19 cellular contexts compared by ENCODE assay signal in genomic region chr3:126891791-126892190, GRCh38.
DNase-seq lines count a peak whose midpoint lies in the region; ATAC-seq and TF ChIP-seq lines count a peak whose summit lies in the region.
"Had no signal": no experiment of that assay in that cellular context is flagged by ENCODE, and none has a peak within 500 bp of the region (broad histone marks: within the 10 kb centered on the region; RNA-seq: fewer than 3 reads in every experiment).

No MANE protein-coding gene starts in this region.

- H3K27ac ChIP-seq in osteoblast (ENCODE audit: low read depth, low read length) (no peak overlapping the region), skeletal muscle tissue (ENCODE audit: low read depth, low read length) (peak overlapping the region; percentile 41)

- no peaks in the 10 kb centered on the region for H3K79me2 ChIP-seq in osteoblast (ENCODE audit: insufficient read depth, low read length)

- H3K9me3 Mint-ChIP-seq in central memory CD8-positive, alpha-beta T cell = no peaks in the 10 kb centered on the region
- H3K9me3 Mint-ChIP-seq: CD4-positive, CD25-positive, alpha-beta regulatory T cell; CD8-positive, alpha-beta memory T cell had no signal

- no peak for DNase-seq in T-helper 17 cell
- no peak for DNase-seq in central memory CD8-positive, alpha-beta T cell (ENCODE audit: low spot score in 2 of 2)
- peak; percentile 46 for DNase-seq in osteoblast (ENCODE audit: insufficient read length, low spot score, missing footprints)
- DNase-seq in NCI-H2081 (lab: John Stamatoyannopoulos, UW) = no peak
- no peak for DNase-seq in stimulated activated CD4-positive, alpha-beta T cell treated with anti-CD3 and anti-CD28 coated beads, Interleukin-4, amount 100 ng/mL, for 4 hours
- DNase-seq in retina = no peak
- DNase-seq: ACHN; BE2C; C1 segment of cervical spinal cord; CD4-positive, CD25-positive, alpha-beta regulatory T cell; CD8-positive, alpha-beta memory T cell; COR-L47; DMS 273 treated with DMSO at 0.1 percent for 48 hours; DMS53; DND-41; EL had no signal

- ATAC-seq in T-helper 17 cell = no peak
- no peak for ATAC-seq in central memory CD8-positive, alpha-beta T cell (replicated peaks; ENCODE audit: extremely low read depth, poor library complexity, severe bottlenecking)
- ATAC-seq: GM12878 had no signal

- no peak overlapping the region for H3K4me3 Mint-ChIP-seq in T-helper 17 cell
- H3K4me3 Mint-ChIP-seq in central memory CD8-positive, alpha-beta T cell = no peak overlapping the region
- H3K4me3 Mint-ChIP-seq: CD4-positive, CD25-positive, alpha-beta regulatory T cell; CD8-positive, alpha-beta memory T cell had no signal

- H3K4me1 Mint-ChIP-seq in T-helper 17 cell = peaks cover 17% of the 10 kb centered on the region
- H3K4me1 Mint-ChIP-seq in central memory CD8-positive, alpha-beta T cell = peaks cover 3% of the 10 kb centered on the region

- H3K9me3 ChIP-seq in T-helper 17 cell (ENCODE audit: control insufficient read depth, low read length, poor library complexity, severe bottlenecking) (no peaks in the 10 kb centered on the region), osteoblast (ENCODE audit: low read depth, low read length) (no peaks in the 10 kb centered on the region), skeletal muscle tissue (ENCODE audit: control insufficient read depth in 3 of 3, low read length in 3 of 3) (no peaks in the 10 kb centered on the region)
- H3K9me3 ChIP-seq: BE2C, HAP-1 had no signal

- peak overlapping the region in 2 of 3 donors; percentile 16 to 33 for H3K9ac ChIP-seq in skeletal muscle tissue (ENCODE audit: low read depth in 1 of 3, low read length in 3 of 3)

- H3K27me3 Mint-ChIP-seq in T-helper 17 cell = no peaks in the 10 kb centered on the region
- no peaks in the 10 kb centered on the region for H3K27me3 Mint-ChIP-seq in central memory CD8-positive, alpha-beta T cell

- peak overlapping the region; percentile 49 for H3K27ac Mint-ChIP-seq in T-helper 17 cell
- peak overlapping the region; percentile 10 for H3K27ac Mint-ChIP-seq in central memory CD8-positive, alpha-beta T cell (ENCODE audit: low read depth)

- H3K4me1 ChIP-seq in osteoblast (ENCODE audit: insufficient read depth, low read length) (peaks cover 18% of the 10 kb centered on the region), skeletal muscle tissue (ENCODE audit: control insufficient read depth in 3 of 3, insufficient read depth in 3 of 3, low read length in 3 of 3) (peaks cover 38 to 56% (median 53%) of the 10 kb centered on the region in 3 donors)
- H3K4me1 ChIP-seq: HAP-1 had no signal

- H2AFZ ChIP-seq in osteoblast (ENCODE audit: low read length) = no peak overlapping the region

- H3K27me3 ChIP-seq in osteoblast (ENCODE audit: insufficient read depth, low read length) = no peaks in the 10 kb centered on the region
- H3K27me3 ChIP-seq in skeletal muscle tissue (ENCODE audit: control insufficient read depth in 3 of 3, insufficient read depth in 3 of 3, low read length in 3 of 3) = no peaks in the 10 kb centered on the region
- H3K27me3 ChIP-seq: BE2C had no signal

- H3K36me3 Mint-ChIP-seq in T-helper 17 cell (ENCODE audit: low read depth) = peaks cover 5% of the 10 kb centered on the region
- peaks cover 2% of the 10 kb centered on the region for H3K36me3 Mint-ChIP-seq in central memory CD8-positive, alpha-beta T cell (ENCODE audit: insufficient read depth)

- no peak overlapping the region for H3K4me2 ChIP-seq in osteoblast (ENCODE audit: insufficient read depth, low read length)

- H4K20me1 ChIP-seq in osteoblast (ENCODE audit: insufficient read depth, low read length) = peaks cover 2% of the 10 kb centered on the region

- TF ChIP-seq CTCF in osteoblast (IDR thresholded peaks at IDR 0.05; ENCODE audit: extremely low read depth, low read depth, low read length) = no peak

- H3K4me3 ChIP-seq in osteoblast (ENCODE audit: insufficient read depth, low read length) (no peak overlapping the region), skeletal muscle tissue (ENCODE audit: low read length in 3 of 3) (no peak overlapping the region)
- H3K4me3 ChIP-seq: GM12878, HAP-1 had no signal

- H3K36me3 ChIP-seq in osteoblast (ENCODE audit: insufficient read depth, low read length) = no peaks in the 10 kb centered on the region
- no peaks in the 10 kb centered on the region for H3K36me3 ChIP-seq in skeletal muscle tissue (ENCODE audit: control insufficient read depth in 3 of 3, insufficient read depth in 3 of 3, low read length in 3 of 3)
- H3K36me3 ChIP-seq: BE2C, HAP-1 had no signal
